In genomic region chr9:128099932-128100491, GRCh38 we compare ENCODE assay signal across 11 cellular contexts. TPM values are rescaled to one million over a fixed set of nuclear protein-coding genes. Genes with fewer than 3 reads are reported as not detected.
DNase-seq lines count a peak whose midpoint lies in the region; ATAC-seq and TF ChIP-seq lines count a peak whose summit lies in the region.
"Had no signal": no experiment of that assay in that cellular context is flagged by ENCODE, and none has a peak within 500 bp of the region (broad histone marks: within the 10 kb centered on the region; RNA-seq: fewer than 3 reads in every experiment).

No MANE protein-coding gene starts in this region.

- H3K27ac ChIP-seq in SJSA1 (peak overlapping the region; percentile 98; the same call in 1 of the 2 replicates), neural cell (ENCODE audit: low read length) (no peak overlapping the region)

- peak overlapping the region; percentile 79 for H3K4me3 ChIP-seq in AG10803 (ENCODE audit: low read length)
- H3K4me3 ChIP-seq in SJSA1, result no peak overlapping the region
- H3K4me3 ChIP-seq in epithelial cell of proximal tubule (ENCODE audit: low read depth, low read length), result peak overlapping the region; percentile 58
- H3K4me3 ChIP-seq in neural cell (ENCODE audit: low read length), result peak overlapping the region; percentile 67

- no peaks in the 10 kb centered on the region for H3K27me3 ChIP-seq in SJSA1 (replicated peaks)
- no peaks in the 10 kb centered on the region for H3K27me3 ChIP-seq in neural cell (ENCODE audit: insufficient read depth, low read depth, low read length)

- H3K36me3 ChIP-seq in SJSA1, result peaks cover 57% of the 10 kb centered on the region
- no peaks in the 10 kb centered on the region for H3K36me3 ChIP-seq in neural cell (ENCODE audit: insufficient read depth, low read length)

- no peaks in the 10 kb centered on the region for H3K9me2 ChIP-seq in neural cell (ENCODE audit: insufficient read depth, low read length)

- ATAC-seq in HG02840 (IDR thresholded peaks at IDR 0.05; ENCODE audit: low FRiP score, unreplicated experiment) (no peak), HG03196 (IDR thresholded peaks at IDR 0.05; ENCODE audit: unreplicated experiment) (no peak)

- no peaks in the 10 kb centered on the region for H4K20me1 ChIP-seq in neural cell (ENCODE audit: insufficient read depth)

- H3K9me3 ChIP-seq in SJSA1 (replicated peaks) (no peaks in the 10 kb centered on the region), neural cell (ENCODE audit: low read length) (no peaks in the 10 kb centered on the region)

- H2AFZ ChIP-seq in neural cell (ENCODE audit: low read depth, low read length), result no peak overlapping the region

- no peak for TF ChIP-seq CTCF in AG10803 (conservative IDR thresholded peaks at IDR 0.05; ENCODE audit: low read length)
- no peak for TF ChIP-seq CTCF in epithelial cell of proximal tubule (conservative IDR thresholded peaks at IDR 0.05; ENCODE audit: low read depth, low read length)
- TF ChIP-seq CTCF in neural cell (IDR thresholded peaks at IDR 0.05; ENCODE audit: poor library complexity, severe bottlenecking), result no peak

- H3K79me2 ChIP-seq in neural cell (replicated peaks; ENCODE audit: insufficient read depth, low read length), result peaks cover 6% of the 10 kb centered on the region

- H3F3A ChIP-seq in neural cell (ENCODE audit: insufficient read depth, low read length, poor library complexity, severe bottlenecking), result no peaks in the 10 kb centered on the region

- peak overlapping the region; percentile 69 for H3K9ac ChIP-seq in neural cell (ENCODE audit: low read length)

- no peak for TF ChIP-seq EP300 in neural cell (conservative IDR thresholded peaks at IDR 0.05; ENCODE audit: poor library complexity, severe bottlenecking)

- peak overlapping the region; percentile 37 for H3K4me2 ChIP-seq in neural cell (ENCODE audit: low read length)

- H3K4me1 ChIP-seq in SJSA1 (replicated peaks), result peaks cover 29% of the 10 kb centered on the region

- DNase-seq in AG10803 (ENCODE audit: low read depth) (peak; percentile 25), SJSA1 (ENCODE audit: low read depth in 1 of 2, low spot score in 2 of 2) (no peak), epithelial cell of proximal tubule (ENCODE audit: low read depth) (no peak), globus pallidus (ENCODE audit: low spot score) (no peak), SW 1271 (lab: John Stamatoyannopoulos, UW) (no peak)
- DNase-seq: activated B cell treated with CpG ODN at 0.5 μM for 24 hours, DMS79, MM.1S had no signal

- TF ChIP-seq RAD21 in neural cell (conservative IDR thresholded peaks at IDR 0.05), result no peak

TF ChIP-seq in neural cell, 6 proteins besides CTCF, POLR2A, EP300 and RAD21:
- TF ChIP-seq REST (IDR thresholded peaks at IDR 0.05; ENCODE audit: borderline replicate concordance), result no peak
- TF ChIP-seq MXI1 (conservative IDR thresholded peaks at IDR 0.05; ENCODE audit: poor library complexity, severe bottlenecking), result no peak
- no peak for TF ChIP-seq SMC3 (conservative IDR thresholded peaks at IDR 0.05; ENCODE audit: poor library complexity)
- TF ChIP-seq EZH2 (IDR thresholded peaks at IDR 0.05; ENCODE audit: borderline replicate concordance, insufficient read depth, low read length, poor library complexity, severe bottlenecking), result no peak

RNA-seq across cellular contexts. Expression of gene PTGES2, which starts 27.5 kb away (rescaled TPM):
- 37.9 and 41.4 TPM in 2 replicates for total RNA-seq in SJSA1 (2014; rRNA removed; shearing (Covaris generic))
- 58.5 and 91.0 TPM in 2 replicates for total RNA-seq in epithelial cell of proximal tubule
- polyA plus RNA-seq in neural cell, result 55.9 and 68.0 TPM in 2 replicates
- 47.6 and 57.5 TPM in 2 replicates for polyA minus RNA-seq in neural cell

RNA-seq across cellular contexts. Expression of gene SLC25A25, which starts 32.0 kb away (rescaled TPM):
- total RNA-seq in SJSA1 (2014; rRNA removed; shearing (Covaris generic)), result 28.7 and 30.8 TPM in 2 replicates
- total RNA-seq in epithelial cell of proximal tubule, result 7.3 and 12.2 TPM in 2 replicates
- 43.7 and 50.7 TPM in 2 replicates for polyA plus RNA-seq in neural cell
- 63.3 and 67.7 TPM in 2 replicates for polyA minus RNA-seq in neural cell

RNA-seq across cellular contexts. Expression of gene NAIF1, which starts 32.9 kb away (rescaled TPM):
- total RNA-seq in SJSA1 (2014; rRNA removed; shearing (Covaris generic)), result 12.4 and 30.0 TPM in 2 replicates
- total RNA-seq in epithelial cell of proximal tubule, result 7.0 and 9.0 TPM in 2 replicates
- 9.9 and 10.2 TPM in 2 replicates for polyA plus RNA-seq in neural cell
- 13.1 and 13.4 TPM in 2 replicates for polyA minus RNA-seq in neural cell

RNA-seq across cellular contexts. Expression of gene LCN2, which starts 49.2 kb away (rescaled TPM):
- total RNA-seq in SJSA1 (2014; rRNA removed; shearing (Covaris generic)), result not detected in 2 replicates
- total RNA-seq in epithelial cell of proximal tubule, result 45.7 and 106 TPM in 2 replicates
- polyA plus RNA-seq in neural cell, result not detected in 2 replicates
- polyA minus RNA-seq in neural cell, result not detected in 2 replicates
- total RNA-seq: activated B cell treated with CpG ODN at 0.5 μM for 24 hours had no signal
